2 cellular contexts compared by ENCODE assay signal in genomic region chr5:76692274-76692540, GRCh38.
TF ChIP-seq lines count a peak whose summit lies in the region.

No MANE protein-coding gene starts in this region.

TF ChIP-seq in liver, 16 proteins besides CTCF, POLR2A, EP300 and RAD21:
- TF ChIP-seq FOXA1 (IDR thresholded peaks at IDR 0.05): no peak
- TF ChIP-seq JUND (IDR thresholded peaks at IDR 0.05): no peak
- TF ChIP-seq TAF1 (conservative IDR thresholded peaks at IDR 0.05): no peak

TF ChIP-seq in HepG2, 621 proteins besides CTCF, POLR2A, EP300 and RAD21:
- TF ChIP-seq ZBTB34 (CRISPR knock-in tag; IDR thresholded peaks at IDR 0.05) (no peak), ZNF124 (CRISPR knock-in tag; IDR thresholded peaks at IDR 0.05) (no peak), KDM2A (CRISPR knock-in tag; IDR thresholded peaks at IDR 0.05; ENCODE audit: borderline replicate concordance, low read depth) (no peak), ERF (CRISPR knock-in tag; IDR thresholded peaks at IDR 0.05) (no peak), SOX5 (CRISPR knock-in tag; IDR thresholded peaks at IDR 0.05; ENCODE audit: borderline replicate concordance) (no peak), ZNF333 (CRISPR knock-in tag; IDR thresholded peaks at IDR 0.05; ENCODE audit: borderline replicate concordance) (no peak), BRD4 (CRISPR knock-in tag; IDR thresholded peaks at IDR 0.05) (no peak)
- TF ChIP-seq, protein P1, sequence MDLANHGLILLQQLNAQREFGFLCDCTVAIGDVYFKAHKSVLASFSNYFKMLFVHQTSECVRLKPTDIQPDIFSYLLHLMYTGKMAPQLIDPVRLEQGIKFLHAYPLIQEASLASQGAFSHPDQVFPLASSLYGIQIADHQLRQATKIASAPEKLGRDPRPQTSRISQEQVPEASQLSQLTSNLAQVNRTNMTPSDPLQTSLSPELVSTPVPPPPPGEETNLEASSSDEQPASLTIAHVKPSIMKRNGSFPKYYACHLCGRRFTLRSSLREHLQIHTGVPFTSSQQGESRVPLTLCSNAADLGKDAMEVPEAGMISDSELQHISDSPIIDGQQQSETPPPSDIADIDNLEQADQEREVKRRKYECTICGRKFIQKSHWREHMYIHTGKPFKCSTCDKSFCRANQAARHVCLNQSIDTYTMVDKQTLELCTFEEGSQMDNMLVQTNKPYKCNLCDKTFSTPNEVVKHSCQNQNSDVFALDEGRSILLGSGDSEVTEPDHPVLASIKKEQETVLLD (CRISPR knock-in tag; IDR thresholded peaks at IDR 0.05; ENCODE audit: low read depth): no peak
